1 cellular context compared by ENCODE assay signal in genomic region chr5:40834849-40835787, GRCh38.
TF ChIP-seq lines count a peak whose summit lies in the region.

Gene RPL37, minus strand, starts transcription at chr5:40835222. Its CDS starts 37 bp downstream, at chr5:40835185.

TF ChIP-seq in HepG2, 621 proteins besides CTCF, POLR2A, EP300 and RAD21 (continued from another document and continues in another):
- peak; percentile 90 for TF ChIP-seq MYPOP (CRISPR knock-in tag; IDR thresholded peaks at IDR 0.05)
- peak; percentile 96 for TF ChIP-seq KLF6 (CRISPR knock-in tag; IDR thresholded peaks at IDR 0.05)
- TF ChIP-seq ZNF737 (CRISPR knock-in tag; IDR thresholded peaks at IDR 0.05; ENCODE audit: borderline replicate concordance), result no peak; the same call in 1 of the 2 replicates
- peak; percentile 78 for TF ChIP-seq ZNF12 (CRISPR knock-in tag; IDR thresholded peaks at IDR 0.05)
- TF ChIP-seq ZNF354B (CRISPR knock-in tag; IDR thresholded peaks at IDR 0.05), result peak; percentile 49; the same call in 1 of the 2 replicates
- no peak; the same call in none of the 2 replicates for TF ChIP-seq SSRP1 (CRISPR knock-in tag; IDR thresholded peaks at IDR 0.05)
- 0 out of 2 replicates have a peak, but pooled peaks have one; percentile 25 for TF ChIP-seq SUZ12 (IDR thresholded peaks at IDR 0.05; ENCODE audit: low read depth, low read length)
- TF ChIP-seq SMYD3 (CRISPR knock-in tag; IDR thresholded peaks at IDR 0.05), result no peak; the same call in 1 of the 2 replicates
- TF ChIP-seq, protein P1, sequence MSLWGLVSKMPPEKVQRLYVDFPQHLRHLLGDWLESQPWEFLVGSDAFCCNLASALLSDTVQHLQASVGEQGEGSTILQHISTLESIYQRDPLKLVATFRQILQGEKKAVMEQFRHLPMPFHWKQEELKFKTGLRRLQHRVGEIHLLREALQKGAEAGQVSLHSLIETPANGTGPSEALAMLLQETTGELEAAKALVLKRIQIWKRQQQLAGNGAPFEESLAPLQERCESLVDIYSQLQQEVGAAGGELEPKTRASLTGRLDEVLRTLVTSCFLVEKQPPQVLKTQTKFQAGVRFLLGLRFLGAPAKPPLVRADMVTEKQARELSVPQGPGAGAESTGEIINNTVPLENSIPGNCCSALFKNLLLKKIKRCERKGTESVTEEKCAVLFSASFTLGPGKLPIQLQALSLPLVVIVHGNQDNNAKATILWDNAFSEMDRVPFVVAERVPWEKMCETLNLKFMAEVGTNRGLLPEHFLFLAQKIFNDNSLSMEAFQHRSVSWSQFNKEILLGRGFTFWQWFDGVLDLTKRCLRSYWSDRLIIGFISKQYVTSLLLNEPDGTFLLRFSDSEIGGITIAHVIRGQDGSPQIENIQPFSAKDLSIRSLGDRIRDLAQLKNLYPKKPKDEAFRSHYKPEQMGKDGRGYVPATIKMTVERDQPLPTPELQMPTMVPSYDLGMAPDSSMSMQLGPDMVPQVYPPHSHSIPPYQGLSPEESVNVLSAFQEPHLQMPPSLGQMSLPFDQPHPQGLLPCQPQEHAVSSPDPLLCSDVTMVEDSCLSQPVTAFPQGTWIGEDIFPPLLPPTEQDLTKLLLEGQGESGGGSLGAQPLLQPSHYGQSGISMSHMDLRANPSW (CRISPR knock-in tag; IDR thresholded peaks at IDR 0.05; ENCODE audit: borderline replicate concordance), result peak; percentile 74; the same call in 1 of the 2 replicates
- peak; percentile 34; the same call in 1 of the 2 replicates for TF ChIP-seq TCF7 (IDR thresholded peaks at IDR 0.05; ENCODE audit: low read depth)
- peak; percentile 89 for TF ChIP-seq TFDP1 (CRISPR knock-in tag; IDR thresholded peaks at IDR 0.05; ENCODE audit: borderline replicate concordance)
- peak; percentile 31; the same call in 1 of the 2 replicates for TF ChIP-seq ZNF746 (CRISPR knock-in tag; IDR thresholded peaks at IDR 0.05)
- TF ChIP-seq ZEB1 (IDR thresholded peaks at IDR 0.05; ENCODE audit: insufficient replicate concordance, low read depth), result peak; percentile 58
- no peak for TF ChIP-seq ZNF577 (CRISPR knock-in tag; IDR thresholded peaks at IDR 0.05; ENCODE audit: borderline replicate concordance, low read depth)
- TF ChIP-seq, protein P2, sequence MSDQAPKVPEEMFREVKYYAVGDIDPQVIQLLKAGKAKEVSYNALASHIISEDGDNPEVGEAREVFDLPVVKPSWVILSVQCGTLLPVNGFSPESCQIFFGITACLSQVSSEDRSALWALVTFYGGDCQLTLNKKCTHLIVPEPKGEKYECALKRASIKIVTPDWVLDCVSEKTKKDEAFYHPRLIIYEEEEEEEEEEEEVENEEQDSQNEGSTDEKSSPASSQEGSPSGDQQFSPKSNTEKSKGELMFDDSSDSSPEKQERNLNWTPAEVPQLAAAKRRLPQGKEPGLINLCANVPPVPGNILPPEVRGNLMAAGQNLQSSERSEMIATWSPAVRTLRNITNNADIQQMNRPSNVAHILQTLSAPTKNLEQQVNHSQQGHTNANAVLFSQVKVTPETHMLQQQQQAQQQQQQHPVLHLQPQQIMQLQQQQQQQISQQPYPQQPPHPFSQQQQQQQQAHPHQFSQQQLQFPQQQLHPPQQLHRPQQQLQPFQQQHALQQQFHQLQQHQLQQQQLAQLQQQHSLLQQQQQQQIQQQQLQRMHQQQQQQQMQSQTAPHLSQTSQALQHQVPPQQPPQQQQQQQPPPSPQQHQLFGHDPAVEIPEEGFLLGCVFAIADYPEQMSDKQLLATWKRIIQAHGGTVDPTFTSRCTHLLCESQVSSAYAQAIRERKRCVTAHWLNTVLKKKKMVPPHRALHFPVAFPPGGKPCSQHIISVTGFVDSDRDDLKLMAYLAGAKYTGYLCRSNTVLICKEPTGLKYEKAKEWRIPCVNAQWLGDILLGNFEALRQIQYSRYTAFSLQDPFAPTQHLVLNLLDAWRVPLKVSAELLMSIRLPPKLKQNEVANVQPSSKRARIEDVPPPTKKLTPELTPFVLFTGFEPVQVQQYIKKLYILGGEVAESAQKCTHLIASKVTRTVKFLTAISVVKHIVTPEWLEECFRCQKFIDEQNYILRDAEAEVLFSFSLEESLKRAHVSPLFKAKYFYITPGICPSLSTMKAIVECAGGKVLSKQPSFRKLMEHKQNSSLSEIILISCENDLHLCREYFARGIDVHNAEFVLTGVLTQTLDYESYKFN (CRISPR knock-in tag; conservative IDR thresholded peaks at IDR 0.05), result 0 out of 2 replicates have a peak, but pooled peaks have one; percentile 37
- no peak; the same call in 1 of the 2 replicates for TF ChIP-seq RFX3 (CRISPR knock-in tag; IDR thresholded peaks at IDR 0.05)
- TF ChIP-seq, protein P3, sequence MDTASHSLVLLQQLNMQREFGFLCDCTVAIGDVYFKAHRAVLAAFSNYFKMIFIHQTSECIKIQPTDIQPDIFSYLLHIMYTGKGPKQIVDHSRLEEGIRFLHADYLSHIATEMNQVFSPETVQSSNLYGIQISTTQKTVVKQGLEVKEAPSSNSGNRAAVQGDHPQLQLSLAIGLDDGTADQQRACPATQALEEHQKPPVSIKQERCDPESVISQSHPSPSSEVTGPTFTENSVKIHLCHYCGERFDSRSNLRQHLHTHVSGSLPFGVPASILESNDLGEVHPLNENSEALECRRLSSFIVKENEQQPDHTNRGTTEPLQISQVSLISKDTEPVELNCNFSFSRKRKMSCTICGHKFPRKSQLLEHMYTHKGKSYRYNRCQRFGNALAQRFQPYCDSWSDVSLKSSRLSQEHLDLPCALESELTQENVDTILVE (CRISPR knock-in tag; IDR thresholded peaks at IDR 0.05), result peak; percentile 98
- TF ChIP-seq NFATC3 (CRISPR knock-in tag; IDR thresholded peaks at IDR 0.05), result no peak
- TF ChIP-seq ZNF562 (CRISPR knock-in tag; IDR thresholded peaks at IDR 0.05; ENCODE audit: borderline replicate concordance), result no peak; the same call in 1 of the 2 replicates
- no peak for TF ChIP-seq SRSF4 (IDR thresholded peaks at IDR 0.05; ENCODE audit: low read depth, low read length, poor library complexity, severe bottlenecking)
- peak; percentile 86 for TF ChIP-seq RBFOX2 (IDR thresholded peaks at IDR 0.05; ENCODE audit: low read depth, low read length)
- TF ChIP-seq, protein P4, sequence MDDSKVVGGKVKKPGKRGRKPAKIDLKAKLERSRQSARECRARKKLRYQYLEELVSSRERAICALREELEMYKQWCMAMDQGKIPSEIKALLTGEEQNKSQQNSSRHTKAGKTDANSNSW (CRISPR knock-in tag; IDR thresholded peaks at IDR 0.05; ENCODE audit: borderline replicate concordance), result peak; percentile 81; the same call in 1 of the 2 replicates
- TF ChIP-seq ZNF441 (CRISPR knock-in tag; IDR thresholded peaks at IDR 0.05; ENCODE audit: borderline replicate concordance), result peak; percentile 29
- no peak for TF ChIP-seq ZFAT (CRISPR knock-in tag; conservative IDR thresholded peaks at IDR 0.05)
- peak; percentile 39; the same call in 1 of the 2 replicates for TF ChIP-seq NFYC (CRISPR knock-in tag; IDR thresholded peaks at IDR 0.05)
- 0 out of 2 replicates have a peak, but pooled peaks have one; percentile 20 for TF ChIP-seq ZNF484 (CRISPR knock-in tag; IDR thresholded peaks at IDR 0.05; ENCODE audit: borderline replicate concordance, low read depth)
- TF ChIP-seq MNT (IDR thresholded peaks at IDR 0.05), result peak; percentile 43; the same call in 1 of the 2 replicates
- TF ChIP-seq GTF2F1 (IDR thresholded peaks at IDR 0.05; ENCODE audit: low read length), result no peak
- TF ChIP-seq BHLHE40 (IDR thresholded peaks at IDR 0.05; ENCODE audit: low read length), result 0 out of 2 replicates have a peak, but pooled peaks have one; percentile 16
- TF ChIP-seq, protein P5, sequence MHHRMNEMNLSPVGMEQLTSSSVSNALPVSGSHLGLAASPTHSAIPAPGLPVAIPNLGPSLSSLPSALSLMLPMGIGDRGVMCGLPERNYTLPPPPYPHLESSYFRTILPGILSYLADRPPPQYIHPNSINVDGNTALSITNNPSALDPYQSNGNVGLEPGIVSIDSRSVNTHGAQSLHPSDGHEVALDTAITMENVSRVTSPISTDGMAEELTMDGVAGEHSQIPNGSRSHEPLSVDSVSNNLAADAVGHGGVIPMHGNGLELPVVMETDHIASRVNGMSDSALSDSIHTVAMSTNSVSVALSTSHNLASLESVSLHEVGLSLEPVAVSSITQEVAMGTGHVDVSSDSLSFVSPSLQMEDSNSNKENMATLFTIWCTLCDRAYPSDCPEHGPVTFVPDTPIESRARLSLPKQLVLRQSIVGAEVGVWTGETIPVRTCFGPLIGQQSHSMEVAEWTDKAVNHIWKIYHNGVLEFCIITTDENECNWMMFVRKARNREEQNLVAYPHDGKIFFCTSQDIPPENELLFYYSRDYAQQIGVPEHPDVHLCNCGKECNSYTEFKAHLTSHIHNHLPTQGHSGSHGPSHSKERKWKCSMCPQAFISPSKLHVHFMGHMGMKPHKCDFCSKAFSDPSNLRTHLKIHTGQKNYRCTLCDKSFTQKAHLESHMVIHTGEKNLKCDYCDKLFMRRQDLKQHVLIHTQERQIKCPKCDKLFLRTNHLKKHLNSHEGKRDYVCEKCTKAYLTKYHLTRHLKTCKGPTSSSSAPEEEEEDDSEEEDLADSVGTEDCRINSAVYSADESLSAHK (CRISPR knock-in tag; IDR thresholded peaks at IDR 0.05; ENCODE audit: borderline replicate concordance), result no peak
- peak; percentile 97 for TF ChIP-seq ZBTB40 (IDR thresholded peaks at IDR 0.05)
- TF ChIP-seq ZBTB40 (CRISPR knock-in tag; IDR thresholded peaks at IDR 0.05), result peak; percentile 90
